In genomic region chr3:42446111-42447050, GRCh38 we compare ENCODE assay signal across 36 cellular contexts. TPM values are rescaled to one million over a fixed set of nuclear protein-coding genes. Genes with fewer than 3 reads are reported as not detected.
"Had no signal": no experiment of that assay in that cellular context is flagged by ENCODE, and none has a peak within 500 bp of the region (broad histone marks: within the 10 kb centered on the region; RNA-seq: fewer than 3 reads in every experiment).

No MANE protein-coding gene starts in this region.

- H3K27ac Mint-ChIP-seq: activated CD4-positive, alpha-beta T cell treated with anti-CD3 and anti-CD28 coated beads for 36 hours; activated CD4-positive, alpha-beta T cell treated with anti-CD3 and anti-CD28 coated beads, Interleukin-2, amount 10 ng/mL, durations not matched to agents 7 days and 5 days; activated CD8-positive, alpha-beta T cell treated with anti-CD3 and anti-CD28 coated beads, Interleukin-2, amount 10 ng/mL, durations not matched to agents 7 days and 5 days; activated naive CD4-positive, alpha-beta T cell treated with anti-CD3 and anti-CD28 coated beads, Interleukin-2, amount 10 ng/mL, durations not matched to agents 7 days and 5 days; activated naive CD8-positive, alpha-beta T cell; activated naive CD8-positive, alpha-beta T cell treated with anti-CD3 and anti-CD28 coated beads, Interleukin-2, amount 50 U/mL, for 24 hours; activated T-cell treated with anti-CD3 and anti-CD28 coated beads, Interleukin-2, amount 50 U/mL, for 24 hours; brain; T-helper 1 cell treated with Interleukin-12 subunit alpha and Interleukin-12 subunit beta and Interleukin-4 antibody, amounts not matched to agents 30 μg/mL and 1 μg/mL, for 36 hours; T-helper 2 cell treated with Interferon-gamma antibody and Interleukin-4, amounts not matched to agents 5 μg/mL and 100 μg/mL, for 36 hours had no signal

- H3K4me3 ChIP-seq: Peyer's patch, SJSA1 had no signal

- DNase-seq: activated CD4-positive, alpha-beta T cell treated with anti-CD3 and anti-CD28 coated beads for 36 hours; activated CD4-positive, alpha-beta T cell treated with anti-CD3 and anti-CD28 coated beads, Interleukin-2, amount 10 ng/mL, durations not matched to agents 7 days and 5 days; activated CD4-positive, alpha-beta T cell treated with anti-CD3 and anti-CD28 coated beads, Interleukin-2, amount 50 U/mL, for 48 hours; activated CD8-positive, alpha-beta T cell treated with anti-CD3 and anti-CD28 coated beads, Interleukin-2, amount 10 ng/mL, durations not matched to agents 7 days and 5 days; activated effector memory CD4-positive, alpha-beta T cell treated with Interleukin-2 at 50 U/mL for 16 hours; activated naive CD4-positive, alpha-beta T cell treated with anti-CD3 and anti-CD28 coated beads, Interleukin-2, amount 10 ng/mL, durations not matched to agents 7 days and 5 days; activated naive CD8-positive, alpha-beta T cell treated with anti-CD3 and anti-CD28 coated beads, Interleukin-2, amount 50 U/mL, for 24 hours; activated T-cell treated with anti-CD3 and anti-CD28 coated beads, Interleukin-2, amount 50 U/mL, for 24 hours; anterior cingulate cortex; caudate nucleus; cerebellar nuclear complex; Kasumi-1; MM.1S; MV-4-11; NCI-H1092; NCI-H1436 treated with DMSO at 0.1 percent for 48 hours; NCI-H1694 treated with DMSO at 0.1 percent for 48 hours; NCI-H2029 treated with DMSO at 0.1 percent for 48 hours; NCI-H2107; NCI-H2171; NCI-H510A; NCI-H526; NCI-H748 treated with DMSO at 0.1 percent for 48 hours; NK-92 treated with Interleukin-12 subunit alpha and Interleukin-12 subunit beta, amount 100 ng/mL, for 24 hours; PC-3; Peyer's patch; RPMI8226; SHP77 treated with DMSO at 0.1 percent for 48 hours; SK-N-SH had no signal

- H3K4me1 Mint-ChIP-seq: activated CD4-positive, alpha-beta T cell treated with anti-CD3 and anti-CD28 coated beads for 36 hours; activated CD4-positive, alpha-beta T cell treated with anti-CD3 and anti-CD28 coated beads, Interleukin-2, amount 10 ng/mL, durations not matched to agents 7 days and 5 days; activated naive CD4-positive, alpha-beta T cell treated with anti-CD3 and anti-CD28 coated beads, Interleukin-2, amount 10 ng/mL, durations not matched to agents 7 days and 5 days; activated naive CD8-positive, alpha-beta T cell treated with anti-CD3 and anti-CD28 coated beads, Interleukin-2, amount 50 U/mL, for 24 hours had no signal

- H3K27me3 Mint-ChIP-seq: activated naive CD8-positive, alpha-beta T cell; activated T-cell treated with anti-CD3 and anti-CD28 coated beads, Interleukin-2, amount 50 U/mL, for 24 hours had no signal

- H3K27me3 ChIP-seq: Peyer's patch, SJSA1 had no signal

- H3K36me3 Mint-ChIP-seq: activated naive CD4-positive, alpha-beta T cell treated with anti-CD3 and anti-CD28 coated beads, Interleukin-2, amount 10 ng/mL, durations not matched to agents 7 days and 5 days; activated naive CD8-positive, alpha-beta T cell; brain had no signal

- H3K36me3 ChIP-seq: Peyer's patch, SJSA1 had no signal

- H3K9ac ChIP-seq: SK-N-SH had no signal

- FAIRE-seq: bronchial epithelial cell, TTC549 had no signal

- H3K27ac ChIP-seq: Peyer's patch, SJSA1 had no signal

- ATAC-seq: activated CD4-positive, alpha-beta T cell treated with anti-CD3 and anti-CD28 coated beads for 36 hours; activated CD8-positive, alpha-beta T cell treated with anti-CD3 and anti-CD28 coated beads, Interleukin-2, amount 10 ng/mL, durations not matched to agents 7 days and 5 days; activated naive CD8-positive, alpha-beta T cell treated with anti-CD3 and anti-CD28 coated beads, Interleukin-2, amount 50 U/mL, for 24 hours; PC-3 had no signal

- H3K4me2 ChIP-seq: SK-N-SH had no signal

- H3K9me3 ChIP-seq: Peyer's patch, SJSA1, SK-N-SH had no signal

- H3K9me3 Mint-ChIP-seq: activated CD4-positive, alpha-beta T cell treated with anti-CD3 and anti-CD28 coated beads, Interleukin-2, amount 10 ng/mL, durations not matched to agents 7 days and 5 days; activated naive CD4-positive, alpha-beta T cell treated with anti-CD3 and anti-CD28 coated beads, Interleukin-2, amount 10 ng/mL, durations not matched to agents 7 days and 5 days; activated naive CD8-positive, alpha-beta T cell treated with anti-CD3 and anti-CD28 coated beads, Interleukin-2, amount 50 U/mL, for 24 hours; activated T-cell treated with anti-CD3 and anti-CD28 coated beads, Interleukin-2, amount 50 U/mL, for 24 hours; brain; T-helper 1 cell treated with Interleukin-12 subunit alpha and Interleukin-12 subunit beta and Interleukin-4 antibody, amounts not matched to agents 30 μg/mL and 1 μg/mL, for 36 hours; T-helper 2 cell treated with Interferon-gamma antibody and Interleukin-4, amounts not matched to agents 5 μg/mL and 100 μg/mL, for 36 hours had no signal

- H3K4me1 ChIP-seq: Peyer's patch, SJSA1 had no signal

- H3K4me3 Mint-ChIP-seq: activated CD4-positive, alpha-beta T cell treated with anti-CD3 and anti-CD28 coated beads for 36 hours; activated CD4-positive, alpha-beta T cell treated with anti-CD3 and anti-CD28 coated beads, Interleukin-2, amount 10 ng/mL, durations not matched to agents 7 days and 5 days; activated CD8-positive, alpha-beta T cell treated with anti-CD3 and anti-CD28 coated beads, Interleukin-2, amount 10 ng/mL, durations not matched to agents 7 days and 5 days; activated naive CD4-positive, alpha-beta T cell treated with anti-CD3 and anti-CD28 coated beads, Interleukin-2, amount 10 ng/mL, durations not matched to agents 7 days and 5 days; activated naive CD8-positive, alpha-beta T cell; activated naive CD8-positive, alpha-beta T cell treated with anti-CD3 and anti-CD28 coated beads, Interleukin-2, amount 50 U/mL, for 24 hours; activated T-cell treated with anti-CD3 and anti-CD28 coated beads, Interleukin-2, amount 50 U/mL, for 24 hours; brain; T-helper 1 cell treated with Interleukin-12 subunit alpha and Interleukin-12 subunit beta and Interleukin-4 antibody, amounts not matched to agents 30 μg/mL and 1 μg/mL, for 36 hours; T-helper 2 cell treated with Interferon-gamma antibody and Interleukin-4, amounts not matched to agents 5 μg/mL and 100 μg/mL, for 36 hours had no signal

RNA-seq across cellular contexts. Expression of gene LYZL4, which starts 36.0 kb away (rescaled TPM):
- total RNA-seq: activated CD4-positive, alpha-beta T cell treated with anti-CD3 and anti-CD28 coated beads for 36 hours; activated CD4-positive, alpha-beta T cell treated with anti-CD3 and anti-CD28 coated beads, Interleukin-2, amount 10 ng/mL, durations not matched to agents 7 days and 5 days; activated CD8-positive, alpha-beta T cell treated with anti-CD3 and anti-CD28 coated beads, Interleukin-2, amount 10 ng/mL, durations not matched to agents 7 days and 5 days; bronchial epithelial cell; PC-3; Peyer's patch; SJSA1 had no signal
- polyA plus RNA-seq: SK-N-SH had no signal

RNA-seq across cellular contexts. Expression of gene VIPR1, which starts 56.1 kb away (rescaled TPM):
- total RNA-seq: SJSA1 had no signal
- polyA plus RNA-seq: SK-N-SH had no signal
